Comparison of ENCODE assay signal across 1 cellular context in genomic region chr3:12194669-12195161, GRCh38.
A peak's percentile ranks its signal among the peaks of the same experiment; 100 is the strongest.
TF ChIP-seq lines count a peak whose summit lies in the region.

No MANE protein-coding gene starts in this region.

TF ChIP-seq in K562, 482 proteins besides CTCF, POLR2A, EP300 and RAD21 (continued from another document and continues in another):
- TF ChIP-seq DEAF1 (CRISPR knock-in tag; IDR thresholded peaks at IDR 0.05) (peak; percentile 44; the same call in 1 of the 2 replicates), CBX3 (IDR thresholded peaks at IDR 0.05; ENCODE audit: borderline replicate concordance in 1 of 2, low read length in 2 of 2) (no peak), BCL6 (CRISPR knock-in tag; IDR thresholded peaks at IDR 0.05) (0 out of 2 replicates have a peak, but pooled peaks have one; percentile 31), FOXP4 (CRISPR knock-in tag; IDR thresholded peaks at IDR 0.05; ENCODE audit: borderline replicate concordance) (no peak), RBM14 (IDR thresholded peaks at IDR 0.05; ENCODE audit: borderline replicate concordance, insufficient read depth, low read depth, low read length) (no peak), TAF15 (IDR thresholded peaks at IDR 0.05; ENCODE audit: low read depth, low read length) (no peak), CSDE1 (IDR thresholded peaks at IDR 0.05) (no peak), YBX1 (IDR thresholded peaks at IDR 0.05) (no peak), HNRNPL (IDR thresholded peaks at IDR 0.05; ENCODE audit: low read depth, low read length) (no peak), ATF7 (IDR thresholded peaks at IDR 0.05) (peak; percentile 74), E2F1 (CRISPR knock-in tag; IDR thresholded peaks at IDR 0.05) (no peak), ZEB2 (IDR thresholded peaks at IDR 0.05) (peak; percentile 70; the same call in 1 of the 2 replicates), C11orf30 (IDR thresholded peaks at IDR 0.05; ENCODE audit: low read depth) (no peak), NR0B1 (IDR thresholded peaks at IDR 0.05; ENCODE audit: partially characterized antibody) (no peak), BMI1 (IDR thresholded peaks at IDR 0.05; ENCODE audit: low read length) (no peak), RNF2 (IDR thresholded peaks at IDR 0.05) (no peak), NCOR1 (IDR thresholded peaks at IDR 0.05) (no peak), CBX8 (IDR thresholded peaks at IDR 0.05; ENCODE audit: borderline replicate concordance, extremely low read depth, low read depth, low read length, poor library complexity, severe bottlenecking) (no peak), SMAD4 (CRISPR knock-in tag; conservative IDR thresholded peaks at IDR 0.05) (peak; percentile 60), FOXK1 (CRISPR knock-in tag; IDR thresholded peaks at IDR 0.05; ENCODE audit: borderline replicate concordance) (no peak), NONO (IDR thresholded peaks at IDR 0.05; ENCODE audit: low read depth in 2 of 2, low read length in 1 of 2) (no peak), NFE2L1 (tag; IDR thresholded peaks at IDR 0.05; ENCODE audit: borderline replicate concordance, low read depth) (no peak), PURB (CRISPR knock-in tag; IDR thresholded peaks at IDR 0.05; ENCODE audit: low read depth) (no peak), ZNF445 (CRISPR knock-in tag; IDR thresholded peaks at IDR 0.05; ENCODE audit: low read depth) (no peak), GTF2E2 (tag; IDR thresholded peaks at IDR 0.05) (0 out of 2 replicates have a peak, but pooled peaks have one; percentile 68), ZNF41 (CRISPR knock-in tag; conservative IDR thresholded peaks at IDR 0.05) (peak; percentile 66; the same call in 1 of the 2 replicates), GABPB2 (CRISPR knock-in tag; conservative IDR thresholded peaks at IDR 0.05) (no peak), TRIM28 (IDR thresholded peaks at IDR 0.05) (no peak), ATF3 (IDR thresholded peaks at IDR 0.05) (peak; percentile 62; the same call in 1 of the 2 replicates), ATF3 (CRISPR knock-in tag; conservative IDR thresholded peaks at IDR 0.05) (0 out of 2 replicates have a peak, but pooled peaks have one; percentile 28), ZNF212 (CRISPR knock-in tag; IDR thresholded peaks at IDR 0.05) (no peak), THRA (IDR thresholded peaks at IDR 0.05) (no peak), SAP30 (IDR thresholded peaks at IDR 0.05; ENCODE audit: borderline replicate concordance, insufficient read depth, low read depth, low read length, poor library complexity, severe bottlenecking) (no peak), JUNB (CRISPR knock-in tag; conservative IDR thresholded peaks at IDR 0.05) (no peak), ZNF444 (CRISPR knock-in tag; IDR thresholded peaks at IDR 0.05) (no peak), ARHGAP35 (IDR thresholded peaks at IDR 0.05; ENCODE audit: partially characterized antibody) (no peak), CBFA2T2 (conservative IDR thresholded peaks at IDR 0.05) (no peak), FOXM1 (IDR thresholded peaks at IDR 0.05; ENCODE audit: low read depth) (no peak), FOXM1 (CRISPR knock-in tag; IDR thresholded peaks at IDR 0.05; ENCODE audit: low read depth) (no peak), FOXJ3 (CRISPR knock-in tag; IDR thresholded peaks at IDR 0.05) (no peak), ZNF511 (CRISPR knock-in tag; IDR thresholded peaks at IDR 0.05) (no peak), SRF (CRISPR knock-in tag; IDR thresholded peaks at IDR 0.05) (no peak; a peak in 1 of 4 replicates), BRF1 (IDR thresholded peaks at IDR 0.05; ENCODE audit: borderline replicate concordance, extremely low read depth, insufficient read length) (no peak), SMC3 (conservative IDR thresholded peaks at IDR 0.05; ENCODE audit: insufficient read depth, low read depth, low read length) (peak; percentile 52), PHF20 (IDR thresholded peaks at IDR 0.05; ENCODE audit: partially characterized antibody) (no peak), MITF (IDR thresholded peaks at IDR 0.05) (no peak), NR3C1 (CRISPR knock-in tag; IDR thresholded peaks at IDR 0.05) (no peak), ZNF239 (CRISPR knock-in tag; IDR thresholded peaks at IDR 0.05) (peak; percentile 39; the same call in 1 of the 2 replicates), TSC22D4 (tag; IDR thresholded peaks at IDR 0.05) (no peak), STAT5B (CRISPR knock-in tag; IDR thresholded peaks at IDR 0.05) (no peak), POLR3G (IDR thresholded peaks at IDR 0.05; ENCODE audit: extremely low read depth, insufficient read length, insufficient replicate concordance) (no peak), ZSCAN29 (IDR thresholded peaks at IDR 0.05) (no peak), IRF9 (tag; IDR thresholded peaks at IDR 0.05) (peak; percentile 39; the same call in 1 of the 2 replicates), ZNF232 (CRISPR knock-in tag; IDR thresholded peaks at IDR 0.05) (no peak), TEAD1 (CRISPR knock-in tag; IDR thresholded peaks at IDR 0.05) (peak in 1 of 2 experiments; percentile 68; a peak in 1 of 4 replicates), NEUROD1 (IDR thresholded peaks at IDR 0.05; ENCODE audit: borderline replicate concordance, low read depth, low read length, partially characterized antibody) (no peak), ZBTB49 (CRISPR knock-in tag; IDR thresholded peaks at IDR 0.05; ENCODE audit: borderline replicate concordance) (no peak), E2F6 (IDR thresholded peaks at IDR 0.05; ENCODE audit: borderline replicate concordance in 1 of 2, extremely low read depth in 1 of 2, insufficient read depth in 1 of 2, insufficient read length in 1 of 2, low read depth in 1 of 2, low read length in 1 of 2, poor library complexity in 1 of 2, severe bottlenecking in 1 of 2) (no peak), PRMT5 (CRISPR knock-in tag; IDR thresholded peaks at IDR 0.05) (no peak), MAZ (CRISPR knock-in tag; conservative IDR thresholded peaks at IDR 0.05 in 1 of 2, IDR thresholded peaks at IDR 0.05 in 1 of 2) (no peak; a peak in 1 of 4 replicates), ZKSCAN8 (CRISPR knock-in tag; IDR thresholded peaks at IDR 0.05) (no peak), MYNN (IDR thresholded peaks at IDR 0.05) (no peak), MYNN (CRISPR knock-in tag; IDR thresholded peaks at IDR 0.05) (no peak)
